In genomic region chr11:131370090-131370751, GRCh38 we compare ENCODE assay signal across 10 cellular contexts. TPM values are rescaled to one million over a fixed set of nuclear protein-coding genes. Genes with fewer than 3 reads are reported as not detected.
DNase-seq lines count a peak whose midpoint lies in the region; ATAC-seq and TF ChIP-seq lines count a peak whose summit lies in the region.
"Had no signal": no experiment of that assay in that cellular context is flagged by ENCODE, and none has a peak within 500 bp of the region (broad histone marks: within the 10 kb centered on the region; RNA-seq: fewer than 3 reads in every experiment).

Gene NTM, plus strand, starts transcription at chr11:131370615.

- no peak for ATAC-seq in GM21619 (IDR thresholded peaks at IDR 0.05; ENCODE audit: unreplicated experiment)

- no peak within 1 kb of the TSS for H3K4me3 ChIP-seq in A673 (ENCODE audit: low read depth, low read length, poor library complexity, severe bottlenecking)

- POLR2A ChIA-PET in A673 (lab: Charles Lee; ENCODE audit: low non-redundant PET), result no interaction called here

- no peak within 1 kb of the TSS for H3K27ac ChIP-seq in A673 (ENCODE audit: low read depth, low read length, poor library complexity, severe bottlenecking)
- H3K27ac ChIP-seq: C4-2B had no signal

- peaks cover 18% of the 10 kb centered on the region for H3K27me3 Mint-ChIP-seq in mesothelial cell of epicardium (ENCODE audit: low read depth)

- no peaks in the 10 kb centered on the region for H3K9me3 Mint-ChIP-seq in mesothelial cell of epicardium

- H3K4me1 ChIP-seq in A673 (ENCODE audit: insufficient read depth, low read length, poor library complexity, severe bottlenecking), result no peaks in the 10 kb centered on the region

- peaks cover 2% of the 10 kb centered on the region for H3K4me1 Mint-ChIP-seq in mesothelial cell of epicardium

- no peak within 1 kb of the TSS for H3K27ac Mint-ChIP-seq in mesothelial cell of epicardium

- H3K9me3 ChIP-seq in A673 (ENCODE audit: low read depth, low read length, poor library complexity, severe bottlenecking), result no peaks in the 10 kb centered on the region

- no TSS peak for BruUV-seq in A673 (replicated peaks; lab: Mats Ljungman, UMichigan)

- no peaks in the 10 kb centered on the region for H3K36me3 Mint-ChIP-seq in mesothelial cell of epicardium

- H3K27me3 ChIP-seq in A673 (replicated peaks; ENCODE audit: insufficient read depth, low read depth, low read length, poor library complexity), result peaks cover 76% of the 10 kb centered on the region

- CTCF ChIA-PET in A673 (lab: Charles Lee), result no interaction called here

- no peak within 1 kb of the TSS for H3K4me3 Mint-ChIP-seq in mesothelial cell of epicardium

- intact Hi-C loops in A673 (cut with micrococcal nuclease; ENCODE audit: unreplicated experiment), result no loop called here

- H3K36me3 ChIP-seq in A673 (ENCODE audit: insufficient read depth, low read length, poor library complexity, severe bottlenecking), result no peaks in the 10 kb centered on the region

- DNase-seq in AG08395 (ENCODE audit: low spot score), result peak; percentile 21
- peak; percentile 93 for DNase-seq in NCI-H526 treated with DMSO at 0.1 percent for 48 hours (lab: John Stamatoyannopoulos, UW)
- DNase-seq in fibroblast of peridontal ligament (ENCODE audit: extremely low read depth), result peak; percentile 50
- peak; percentile 81 for DNase-seq in myocyte (ENCODE audit: low read depth)
- no peak for DNase-seq in mesothelial cell of epicardium (ENCODE audit: low spot score in 2 of 2, unreplicated experiment in 2 of 2)
- no peak for DNase-seq in A673 (ENCODE audit: low spot score)
- no peak for DNase-seq in T1000 (lab: John Stamatoyannopoulos, UW)
- DNase-seq: KBM-7 had no signal

- TF ChIP-seq CTCF in mesothelial cell of epicardium (IDR thresholded peaks at IDR 0.05; ENCODE audit: unreplicated experiment) (no peak), A673 (conservative IDR thresholded peaks at IDR 0.05; ENCODE audit: low read depth, low read length) (no peak)

RNA-seq across cellular contexts. Expression of gene NTM, which starts in this region (rescaled TPM):
- 41.5 and 49.2 TPM in 2 replicates for total RNA-seq in myocyte
- polyA plus RNA-seq in myocyte (2012), result 425 TPM
- 3.9 to 6.2 TPM (median 5.1 TPM) in 3 replicates for total RNA-seq in mesothelial cell of epicardium
- total RNA-seq in A673 (2021), result 8.3 and 8.6 TPM in 2 replicates

Comparison
In these comparisons a context has a peak if more than half of its experiments do, and no peak if none do; other contexts are left out.
1. DNase-seq: peak in AG08395 (single experiment), NCI-H526 treated with DMSO at 0.1 percent for 48 hours (single experiment), fibroblast of peridontal ligament (single experiment) and myocyte (single experiment); none in mesothelial cell of epicardium (0 of 2), A673 (single experiment) and T1000 (single experiment).